In the genomic region with DNA sequence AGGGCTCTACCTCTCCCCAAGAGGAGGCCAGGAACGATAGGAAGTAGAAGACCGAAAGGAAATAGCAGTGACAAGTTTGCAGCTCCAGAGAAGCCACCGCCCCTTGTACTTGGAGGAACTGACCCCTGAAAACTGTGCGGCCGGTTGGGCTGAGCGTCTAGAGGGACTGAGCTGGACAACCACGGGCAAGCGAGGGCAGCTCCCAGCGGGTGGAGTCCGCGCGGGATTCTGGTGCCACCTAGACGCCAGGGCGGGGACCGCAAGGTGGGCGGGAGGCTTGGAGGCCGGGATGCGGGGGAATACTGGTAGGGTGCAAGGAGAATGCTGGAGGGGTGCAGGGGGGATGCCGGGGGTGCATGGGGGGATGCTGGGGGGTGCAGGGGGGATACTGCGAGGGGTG, we compare ENCODE assay signal across 9 cellular contexts. TPM values are rescaled to one million over a fixed set of nuclear protein-coding genes. Genes with fewer than 3 reads are reported as not detected.
DNase-seq lines count a peak whose midpoint lies in the region; ATAC-seq, FAIRE-seq and TF ChIP-seq lines count a peak whose summit lies in the region.
"Had no signal": no experiment of that assay in that cellular context is flagged by ENCODE, and none has a peak within 500 bp of the region (broad histone marks: within the 10 kb centered on the region; RNA-seq: fewer than 3 reads in every experiment).

No MANE protein-coding gene starts in this region.

- no peak for FAIRE-seq in A549 (lab: Jason Lieb, UNC)

- DNase-seq in A549 (ENCODE audit: low read depth in 1 of 2, low spot score in 1 of 2) = peak; percentile 70 to 91
- no peak for DNase-seq in T-helper 17 cell
- DNase-seq in fibroblast of mammary gland (ENCODE audit: low read depth) = peak; percentile 45
- DNase-seq in ovary = peak in 3 of 5 donors; percentile 16 to 54 (median 26)

- peak; percentile 82 to 91 for ATAC-seq in A549
- no peak for ATAC-seq in T-helper 17 cell
- no peak for ATAC-seq in GM18505 (IDR thresholded peaks at IDR 0.05; ENCODE audit: unreplicated experiment)
- no peak for ATAC-seq in GM19351 (IDR thresholded peaks at IDR 0.05; ENCODE audit: unreplicated experiment)
- ATAC-seq in GM18858 (IDR thresholded peaks at IDR 0.05; ENCODE audit: unreplicated experiment) = no peak

- CTCF ChIA-PET in A549 (lab: Yijun Ruan, JAX) = interaction anchor here (0.6 to 11.1 kb wide), 39 partner anchors 9 to 433 kb away, joined by 3 to 115 read pairs (median 4); partner anchors contain the start of gene SSH2

- no peaks in the 10 kb centered on the region for H3K27me3 ChIP-seq in ovary

- H3K4me3 ChIP-seq in A549 (peak overlapping the region; percentile 57; the same call in 2 of the 3 replicates), fibroblast of mammary gland (ENCODE audit: control insufficient read depth, low read depth, low read length) (no peak overlapping the region), ovary (no peak overlapping the region)
- H3K4me3 ChIP-seq: HAP-1 had no signal

- H3K36me3 ChIP-seq in ovary = no peaks in the 10 kb centered on the region
- H3K36me3 ChIP-seq: HAP-1 had no signal

- POLR2A ChIA-PET in A549 (lab: Yijun Ruan, JAX) = interaction anchor here (0.6 to 1.0 kb wide), 3 partner anchors 111 to 246 kb away, joined by 3 read pairs; no protein-coding TSS in a partner anchor

- intact Hi-C loops in ovary (cut with DNase I) = no loop called here

- peaks cover 77% of the 10 kb centered on the region for H3K27me3 Mint-ChIP-seq in T-helper 17 cell

- peak overlapping the region; percentile 84 for H3K4me3 Mint-ChIP-seq in T-helper 17 cell

- peak overlapping the region in 1 of 2 experiments; percentile 48; a peak in 1 of 6 replicates for H3K27ac ChIP-seq in A549
- H3K27ac ChIP-seq in ovary = no peak overlapping the region

- TF ChIP-seq RAD21 in A549 (conservative IDR thresholded peaks at IDR 0.05 in 1 of 2, IDR thresholded peaks at IDR 0.05 in 1 of 2) = peak; percentile 75 to 82

- peaks cover 6% of the 10 kb centered on the region for H3K36me3 Mint-ChIP-seq in T-helper 17 cell (ENCODE audit: low read depth)

- H3K27ac Mint-ChIP-seq in T-helper 17 cell = no peak overlapping the region

- no peak for TF ChIP-seq POLR2A in A549 (IDR thresholded peaks at IDR 0.05; ENCODE audit: low read length)
- no peak for TF ChIP-seq POLR2A in ovary (IDR thresholded peaks at IDR 0.05)
- TF ChIP-seq POLR2A in GM18505 (IDR thresholded peaks at IDR 0.05; ENCODE audit: borderline replicate concordance, extremely low read depth, insufficient read depth, insufficient read length) = no peak

- H3K4me1 Mint-ChIP-seq in T-helper 17 cell = peaks cover 26% of the 10 kb centered on the region

- peak overlapping the region; percentile 99 for H3K4me2 ChIP-seq in A549

- TF ChIP-seq CTCF in A549 (IDR thresholded peaks at IDR 0.05) (peak; percentile 64), GM12872 (IDR thresholded peaks at IDR 0.05; ENCODE audit: insufficient read depth, low read depth, low read length) (peak; percentile 65), fibroblast of mammary gland (conservative IDR thresholded peaks at IDR 0.05; ENCODE audit: control insufficient read depth, insufficient read depth, low read depth, low read length) (peak; percentile 37), ovary (IDR thresholded peaks at IDR 0.05) (no peak)

- TF ChIP-seq EP300 in A549 (IDR thresholded peaks at IDR 0.05) = no peak
- no peak for TF ChIP-seq EP300 in ovary (IDR thresholded peaks at IDR 0.05)

- H3K4me1 ChIP-seq in A549 = peaks cover 13% of the 10 kb centered on the region
- peaks cover 6% of the 10 kb centered on the region for H3K4me1 ChIP-seq in ovary (ENCODE audit: insufficient read depth)
- H3K4me1 ChIP-seq: HAP-1 had no signal

- no peaks in the 10 kb centered on the region for H3K9me3 ChIP-seq in A549
- no peaks in the 10 kb centered on the region for H3K9me3 ChIP-seq in T-helper 17 cell (ENCODE audit: control insufficient read depth, low read length, poor library complexity, severe bottlenecking)
- H3K9me3 ChIP-seq in ovary = no peaks in the 10 kb centered on the region
- H3K9me3 ChIP-seq: HAP-1 had no signal

- 12% methylated on average over 10 of the region's 20 CpGs for WGBS in A549 (ENCODE audit: missing lambda C conversion rate)
- 1 to 8% (median 3%) methylated on average over 18 to 20 of the region's 20 CpGs for WGBS in ovary, 3 donors

TF ChIP-seq in A549, 52 proteins besides CTCF, POLR2A, EP300 and RAD21:
- TF ChIP-seq HOXA7 (CRISPR knock-in tag; IDR thresholded peaks at IDR 0.05) (no peak), CBX2 (IDR thresholded peaks at IDR 0.05; ENCODE audit: borderline replicate concordance, low read depth) (no peak), CHD4 (IDR thresholded peaks at IDR 0.05; ENCODE audit: borderline replicate concordance) (no peak), SMC3 (IDR thresholded peaks at IDR 0.05) (peak; percentile 70), CHD2 (IDR thresholded peaks at IDR 0.05; ENCODE audit: low read length, partially characterized antibody) (no peak), MYC (IDR thresholded peaks at IDR 0.05; ENCODE audit: borderline replicate concordance, low read length) (no peak), ZNF302 (CRISPR knock-in tag; IDR thresholded peaks at IDR 0.05) (no peak), EHMT2 (IDR thresholded peaks at IDR 0.05; ENCODE audit: low read depth) (no peak), RARB (CRISPR knock-in tag; IDR thresholded peaks at IDR 0.05) (no peak), GATA3 (IDR thresholded peaks at IDR 0.05; ENCODE audit: borderline replicate concordance) (no peak)
- TF ChIP-seq, protein P1, sequence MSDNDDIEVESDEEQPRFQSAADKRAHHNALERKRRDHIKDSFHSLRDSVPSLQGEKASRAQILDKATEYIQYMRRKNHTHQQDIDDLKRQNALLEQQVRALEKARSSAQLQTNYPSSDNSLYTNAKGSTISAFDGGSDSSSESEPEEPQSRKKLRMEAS (IDR thresholded peaks at IDR 0.05) = peak; percentile 20; the same call in 1 of the 2 replicates
- TF ChIP-seq, protein P2, sequence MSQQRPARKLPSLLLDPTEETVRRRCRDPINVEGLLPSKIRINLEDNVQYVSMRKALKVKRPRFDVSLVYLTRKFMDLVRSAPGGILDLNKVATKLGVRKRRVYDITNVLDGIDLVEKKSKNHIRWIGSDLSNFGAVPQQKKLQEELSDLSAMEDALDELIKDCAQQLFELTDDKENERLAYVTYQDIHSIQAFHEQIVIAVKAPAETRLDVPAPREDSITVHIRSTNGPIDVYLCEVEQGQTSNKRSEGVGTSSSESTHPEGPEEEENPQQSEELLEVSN (IDR thresholded peaks at IDR 0.05; ENCODE audit: borderline replicate concordance, low read depth) = no peak

RNA-seq across cellular contexts. Expression of gene SLC6A4, which starts 1.3 kb away (rescaled TPM):
- polyA plus RNA-seq in A549 (2011; rRNA removed) = 0.07 and 0.12 TPM in 2 replicates
- polyA plus RNA-seq in A549 (2012; cell fraction: cytosol; rRNA removed) = 0.03 and 0.05 TPM in 2 replicates
- 0.05 and 0.06 TPM in 2 replicates for polyA plus RNA-seq in A549 (2012; cell fraction: nucleus; rRNA removed)
- 0.04 TPM in 1 of 3 replicates, not detected in the others for polyA plus RNA-seq in A549 (2017; fragmentation: RNase III; extraction: RNeasy Plus Mini Kit Qiagen cat#74134 plus additional on column Dnase treatment)
- polyA minus RNA-seq in A549 (2011; rRNA and poly(A)+ RNA removed) = not detected in 2 replicates
- 1 to 10 TPM in 1 of 2 donors, under 1 TPM in 1; 0.10 to 5.0 TPM for total RNA-seq in T-helper 17 cell
- 1 to 10 TPM in 1 of 7 donors, under 1 TPM in 3, not detected in 3; 0.12 to 8.3 (median 0.91) TPM for total RNA-seq in ovary
- polyA plus RNA-seq in ovary = under 1 TPM in 1 of 2 donors, not detected in 1; 0.05 TPM

RNA-seq across cellular contexts. Expression of gene BLMH, which starts 54.9 kb away (rescaled TPM):
- 36.4 and 38.5 TPM in 2 replicates for polyA plus RNA-seq in A549 (2011; rRNA removed)
- 23.5 and 25.1 TPM in 2 replicates for polyA plus RNA-seq in A549 (2012; cell fraction: cytosol; rRNA removed)
- polyA plus RNA-seq in A549 (2012; cell fraction: nucleus; rRNA removed) = 34.7 and 44.2 TPM in 2 replicates
- 61.5 to 66.4 TPM (median 62.7 TPM) in 3 replicates for polyA plus RNA-seq in A549 (2017; fragmentation: RNase III; extraction: RNeasy Plus Mini Kit Qiagen cat#74134 plus additional on column Dnase treatment)
- polyA minus RNA-seq in A549 (2011; rRNA and poly(A)+ RNA removed) = 21.5 and 33.7 TPM in 2 replicates
- 10 to 100 TPM; 37.7 to 50.9 TPM for total RNA-seq in T-helper 17 cell
- 10 to 100 TPM; 12.9 to 27.6 (median 23.1) TPM for total RNA-seq in ovary
- polyA plus RNA-seq in ovary = 10 to 100 TPM; 17.3 to 32.0 TPM

Comparison
In these comparisons a context has a peak if more than half of its experiments do, and no peak if none do; other contexts are left out.
1. ATAC-seq: peak in A549 (2 of 2); none in T-helper 17 cell (single experiment), GM18505 (single experiment), GM19351 (single experiment) and GM18858 (single experiment).
2. DNase-seq: peak in A549 (2 of 2), fibroblast of mammary gland (single experiment) and ovary (3 of 5); none in T-helper 17 cell (0 of 3).
3. CTCF ChIP-seq: peak in A549 (single experiment), GM12872 (single experiment) and fibroblast of mammary gland (single experiment); none in ovary (0 of 3).